17 cellular contexts compared by ENCODE assay signal in the genomic region with DNA sequence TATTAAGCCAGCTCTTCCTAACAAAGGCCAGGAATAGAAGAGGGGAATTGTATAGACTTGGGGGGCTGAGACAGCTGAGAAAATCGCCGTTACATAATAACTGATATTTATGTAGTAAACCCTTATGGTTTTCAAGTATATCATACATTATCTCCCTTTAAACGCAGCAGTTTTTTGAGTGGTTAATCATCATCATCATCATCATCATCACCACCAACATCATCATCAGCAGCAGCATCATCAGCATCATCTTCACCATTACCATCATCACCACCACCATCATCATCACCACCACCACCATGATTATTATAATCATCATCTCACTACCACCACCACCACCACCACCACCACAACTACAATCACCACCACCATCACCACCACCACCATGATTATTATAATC. TPM values are rescaled to one million over a fixed set of nuclear protein-coding genes. Genes with fewer than 3 reads are reported as not detected.
DNase-seq lines count a peak whose midpoint lies in the region; ATAC-seq lines count a peak whose summit lies in the region.
"Had no signal": no experiment of that assay in that cellular context is flagged by ENCODE, and none has a peak within 500 bp of the region (broad histone marks: within the 10 kb centered on the region; RNA-seq: fewer than 3 reads in every experiment).

No MANE protein-coding gene starts in this region.

- CTCF ChIA-PET in activated CD8-positive, alpha-beta memory T cell treated with anti-CD3 and anti-CD28 coated beads, Interleukin-2, amount 10 ng/mL, durations not matched to agents 7 days and 5 days (lab: Charles Lee) = interaction anchor here (1.0 to 2.8 kb wide), 5 partner anchors 9 to 91 kb away, joined by 4 to 22 read pairs (median 5); a partner anchor contains a TSS

- ATAC-seq in activated CD8-positive, alpha-beta memory T cell treated with anti-CD3 and anti-CD28 coated beads, Interleukin-2, amount 10 ng/mL, durations not matched to agents 7 days and 5 days = no peak
- ATAC-seq in natural killer cell treated with Interleukin-12 subunit alpha and Interleukin-12 subunit beta and Interleukin-15 and Interleukin-18, amount 100 ng/mL, for 72 hours = no peak
- ATAC-seq in HG03097 (IDR thresholded peaks at IDR 0.05; ENCODE audit: low FRiP score, unreplicated experiment) = no peak
- ATAC-seq in GM19467 (IDR thresholded peaks at IDR 0.05; ENCODE audit: unreplicated experiment) = no peak
- ATAC-seq: sciatic nerve had no signal

- H3K4me3 Mint-ChIP-seq in activated CD8-positive, alpha-beta memory T cell treated with anti-CD3 and anti-CD28 coated beads, Interleukin-2, amount 10 ng/mL, durations not matched to agents 7 days and 5 days = peak overlapping the region; percentile 52
- peak overlapping the region; percentile 74 to 90 (median 82) for H3K4me3 Mint-ChIP-seq in IgD-negative memory B cell
- H3K4me3 Mint-ChIP-seq in activated T-helper 2 cell treated with anti-CD3 and anti-CD28 coated beads, Interferon-gamma antibody, Interleukin-2, Interleukin-4, amounts not matched to agents 10 μg/mL and 5 μg/mL and 100 μg/mL, durations not matched to agents 14 hours and 24 hours and 36 hours (ENCODE audit: low read depth) = peak overlapping the region; percentile 19
- H3K4me3 Mint-ChIP-seq in natural killer cell treated with Interleukin-12 subunit alpha and Interleukin-12 subunit beta and Interleukin-15 and Interleukin-18, amount 100 ng/mL, for 72 hours = peak overlapping the region; percentile 83

- peaks cover 3% of the 10 kb centered on the region for H3K27me3 Mint-ChIP-seq in activated CD8-positive, alpha-beta memory T cell treated with anti-CD3 and anti-CD28 coated beads, Interleukin-2, amount 10 ng/mL, durations not matched to agents 7 days and 5 days
- H3K27me3 Mint-ChIP-seq in IgD-negative memory B cell = peaks cover 2% of the 10 kb centered on the region
- no peaks in the 10 kb centered on the region for H3K27me3 Mint-ChIP-seq in activated T-helper 2 cell treated with anti-CD3 and anti-CD28 coated beads, Interferon-gamma antibody, Interleukin-2, Interleukin-4, amounts not matched to agents 10 μg/mL and 5 μg/mL and 100 μg/mL, durations not matched to agents 14 hours and 24 hours and 36 hours (ENCODE audit: low read depth)
- no peaks in the 10 kb centered on the region for H3K27me3 Mint-ChIP-seq in natural killer cell treated with Interleukin-12 subunit alpha and Interleukin-12 subunit beta and Interleukin-15 and Interleukin-18, amount 100 ng/mL, for 72 hours

- H3K36me3 Mint-ChIP-seq in activated CD8-positive, alpha-beta memory T cell treated with anti-CD3 and anti-CD28 coated beads, Interleukin-2, amount 10 ng/mL, durations not matched to agents 7 days and 5 days = peaks cover 52% of the 10 kb centered on the region
- H3K36me3 Mint-ChIP-seq in IgD-negative memory B cell = peaks cover 23% of the 10 kb centered on the region
- H3K36me3 Mint-ChIP-seq in activated T-helper 2 cell treated with anti-CD3 and anti-CD28 coated beads, Interferon-gamma antibody, Interleukin-2, Interleukin-4, amounts not matched to agents 10 μg/mL and 5 μg/mL and 100 μg/mL, durations not matched to agents 14 hours and 24 hours and 36 hours (ENCODE audit: low read depth) = peaks cover 14% of the 10 kb centered on the region
- peaks cover 18% of the 10 kb centered on the region for H3K36me3 Mint-ChIP-seq in natural killer cell treated with Interleukin-12 subunit alpha and Interleukin-12 subunit beta and Interleukin-15 and Interleukin-18, amount 100 ng/mL, for 72 hours

- DNase-seq in activated CD8-positive, alpha-beta memory T cell treated with anti-CD3 and anti-CD28 coated beads, Interleukin-2, amount 10 ng/mL, durations not matched to agents 7 days and 5 days = no peak
- no peak for DNase-seq in activated CD8-positive, alpha-beta memory T cell treated with anti-CD3 and anti-CD28 coated beads for 24 hours
- no peak for DNase-seq in activated T-helper 2 cell treated with anti-CD3 and anti-CD28 coated beads, Interferon-gamma antibody, Interleukin-2, Interleukin-4, amounts not matched to agents 10 μg/mL and 5 μg/mL and 100 μg/mL, durations not matched to agents 14 hours and 24 hours and 36 hours (ENCODE audit: low spot score)
- DNase-seq in natural killer cell treated with Interleukin-12 subunit alpha and Interleukin-12 subunit beta and Interleukin-15 and Interleukin-18, amount 100 ng/mL, for 72 hours (ENCODE audit: low spot score) = no peak
- no peak for DNase-seq in HuH-7 (ENCODE audit: low spot score)
- DNase-seq: GDM1; glutamatergic neuron; HCEC 1CT; islet precursor cell; NCI-H2107; occipital lobe; stimulated activated CD4-positive, alpha-beta T cell treated with anti-CD3 and anti-CD28 coated beads, Interleukin-4, amount 100 ng/mL, for 1 hour; upper lobe of left lung had no signal

- H3K27ac Mint-ChIP-seq in activated CD8-positive, alpha-beta memory T cell treated with anti-CD3 and anti-CD28 coated beads, Interleukin-2, amount 10 ng/mL, durations not matched to agents 7 days and 5 days = peak overlapping the region; percentile 79
- H3K27ac Mint-ChIP-seq in IgD-negative memory B cell = peak overlapping the region; percentile 8 to 89 (median 81)
- peak overlapping the region; percentile 62 for H3K27ac Mint-ChIP-seq in activated T-helper 2 cell treated with anti-CD3 and anti-CD28 coated beads, Interferon-gamma antibody, Interleukin-2, Interleukin-4, amounts not matched to agents 10 μg/mL and 5 μg/mL and 100 μg/mL, durations not matched to agents 14 hours and 24 hours and 36 hours
- H3K27ac Mint-ChIP-seq in natural killer cell treated with Interleukin-12 subunit alpha and Interleukin-12 subunit beta and Interleukin-15 and Interleukin-18, amount 100 ng/mL, for 72 hours = peak overlapping the region; percentile 84 to 89

- peaks cover 74% of the 10 kb centered on the region for H3K4me1 Mint-ChIP-seq in activated CD8-positive, alpha-beta memory T cell treated with anti-CD3 and anti-CD28 coated beads, Interleukin-2, amount 10 ng/mL, durations not matched to agents 7 days and 5 days
- H3K4me1 Mint-ChIP-seq in IgD-negative memory B cell = peaks cover 47 to 69% (median 59%) of the 10 kb centered on the region in 3 donors
- H3K4me1 Mint-ChIP-seq in activated T-helper 2 cell treated with anti-CD3 and anti-CD28 coated beads, Interferon-gamma antibody, Interleukin-2, Interleukin-4, amounts not matched to agents 10 μg/mL and 5 μg/mL and 100 μg/mL, durations not matched to agents 14 hours and 24 hours and 36 hours (ENCODE audit: low read depth) = peaks cover 68% of the 10 kb centered on the region
- peaks cover 52 to 90% of the 10 kb centered on the region in 2 donors for H3K4me1 Mint-ChIP-seq in natural killer cell treated with Interleukin-12 subunit alpha and Interleukin-12 subunit beta and Interleukin-15 and Interleukin-18, amount 100 ng/mL, for 72 hours (ENCODE audit: low read depth in 2 of 2)

- H3K9me3 Mint-ChIP-seq in activated CD8-positive, alpha-beta memory T cell treated with anti-CD3 and anti-CD28 coated beads, Interleukin-2, amount 10 ng/mL, durations not matched to agents 7 days and 5 days (ENCODE audit: low read depth) = peaks cover 10% of the 10 kb centered on the region
- H3K9me3 Mint-ChIP-seq in IgD-negative memory B cell = peaks cover 0 to 2% (median 0%) of the 10 kb centered on the region in 3 donors
- peaks cover 12% of the 10 kb centered on the region for H3K9me3 Mint-ChIP-seq in activated T-helper 2 cell treated with anti-CD3 and anti-CD28 coated beads, Interferon-gamma antibody, Interleukin-2, Interleukin-4, amounts not matched to agents 10 μg/mL and 5 μg/mL and 100 μg/mL, durations not matched to agents 14 hours and 24 hours and 36 hours
- peaks cover 6% of the 10 kb centered on the region for H3K9me3 Mint-ChIP-seq in natural killer cell treated with Interleukin-12 subunit alpha and Interleukin-12 subunit beta and Interleukin-15 and Interleukin-18, amount 100 ng/mL, for 72 hours

- intact Hi-C loops in activated T-helper 2 cell treated with anti-CD3 and anti-CD28 coated beads, Interferon-gamma antibody, Interleukin-2, Interleukin-4, amounts not matched to agents 10 μg/mL and 5 μg/mL and 100 μg/mL, durations not matched to agents 14 hours and 24 hours and 36 hours (cut with micrococcal nuclease) = loop anchor here (1.0 kb wide), 1 partner anchor 48 kb away; no protein-coding TSS in a partner anchor

RNA-seq across cellular contexts. Expression of a gene that starts 9.1 kb away (rescaled TPM):
- 100 to 1,000 TPM in 1 of 2 experiments, 10 to 100 TPM in 1; 53.4 to 104 TPM for total RNA-seq in activated CD8-positive, alpha-beta memory T cell treated with anti-CD3 and anti-CD28 coated beads, Interleukin-2, amount 10 ng/mL, durations not matched to agents 7 days and 5 days
- 561 TPM for polyA plus RNA-seq in IgD-negative memory B cell
- 8.5 and 9.4 TPM in 2 replicates for total RNA-seq in activated T-helper 2 cell treated with anti-CD3 and anti-CD28 coated beads, Interferon-gamma antibody, Interleukin-2, Interleukin-4, amounts not matched to agents 10 μg/mL and 5 μg/mL and 100 μg/mL, durations not matched to agents 14 hours and 24 hours and 36 hours
- 10 to 100 TPM; 58.7 to 88.4 TPM for total RNA-seq in natural killer cell treated with Interleukin-12 subunit alpha and Interleukin-12 subunit beta and Interleukin-15 and Interleukin-18, amount 100 ng/mL, for 72 hours

Comparison
In these comparisons a context has a peak if more than half of its experiments do, and no peak if none do; other contexts are left out.
1. H3K4me3 Mint-ChIP-seq: peak in every context shown above with its lines; median percentile 83 in natural killer cell treated with Interleukin-12 subunit alpha and Interleukin-12 subunit beta and Interleukin-15 and Interleukin-18, amount 100 ng/mL, for 72 hours; 82 in IgD-negative memory B cell; 52 in activated CD8-positive, alpha-beta memory T cell treated with anti-CD3 and anti-CD28 coated beads, Interleukin-2, amount 10 ng/mL, durations not matched to agents 7 days and 5 days; 19 in activated T-helper 2 cell treated with anti-CD3 and anti-CD28 coated beads, Interferon-gamma antibody, Interleukin-2, Interleukin-4, amounts not matched to agents 10 μg/mL and 5 μg/mL and 100 μg/mL, durations not matched to agents 14 hours and 24 hours and 36 hours.